In genomic region chr14:75198291-75198933, GRCh38 we compare ENCODE assay signal across 9 cellular contexts. TPM values are rescaled to one million over a fixed set of nuclear protein-coding genes. Genes with fewer than 3 reads are reported as not detected.
DNase-seq lines count a peak whose midpoint lies in the region; ATAC-seq and TF ChIP-seq lines count a peak whose summit lies in the region.
"Had no signal": no experiment of that assay in that cellular context is flagged by ENCODE, and none has a peak within 500 bp of the region (broad histone marks: within the 10 kb centered on the region; RNA-seq: fewer than 3 reads in every experiment).

No MANE protein-coding gene starts in this region.

- no peaks in the 10 kb centered on the region for H3K27me3 ChIP-seq in testis
- H3K27me3 ChIP-seq: brain microvascular endothelial cell had no signal

- TF ChIP-seq CTCF in VCaP (conservative IDR thresholded peaks at IDR 0.05), result no peak
- TF ChIP-seq CTCF in testis (IDR thresholded peaks at IDR 0.05), result no peak
- TF ChIP-seq CTCF in GM10266 (IDR thresholded peaks at IDR 0.05; ENCODE audit: control insufficient read depth, insufficient read depth, low read depth, missing control alignments), result no peak

- H3K27ac Mint-ChIP-seq in activated T-cell treated with anti-CD3 and anti-CD28 coated beads, Interleukin-2, amount 50 U/mL, for 24 hours, result no peak overlapping the region

- intact Hi-C loops in testis (cut with DNase I; ENCODE audit: low total_unique reads), result no loop called here

- H3K27ac ChIP-seq in VCaP (peak overlapping the region; percentile 73; the same call in 1 of the 2 replicates), testis (no peak overlapping the region)
- H3K27ac ChIP-seq: brain microvascular endothelial cell had no signal

- peaks cover 3% of the 10 kb centered on the region for H3K4me1 Mint-ChIP-seq in activated T-cell treated with anti-CD3 and anti-CD28 coated beads, Interleukin-2, amount 50 U/mL, for 24 hours (ENCODE audit: low read depth)

- H3K4me3 Mint-ChIP-seq in activated T-cell treated with anti-CD3 and anti-CD28 coated beads, Interleukin-2, amount 50 U/mL, for 24 hours, result no peak overlapping the region

- H3K27me3 Mint-ChIP-seq in activated T-cell treated with anti-CD3 and anti-CD28 coated beads, Interleukin-2, amount 50 U/mL, for 24 hours, result no peaks in the 10 kb centered on the region

- H3K9me3 Mint-ChIP-seq in activated T-cell treated with anti-CD3 and anti-CD28 coated beads, Interleukin-2, amount 50 U/mL, for 24 hours, result no peaks in the 10 kb centered on the region

- no peak overlapping the region for H3K4me3 ChIP-seq in testis

- TF ChIP-seq POLR2A in testis (IDR thresholded peaks at IDR 0.05), result no peak

- H3K9me3 ChIP-seq in testis, result no peaks in the 10 kb centered on the region

- no peaks in the 10 kb centered on the region for H3K36me3 Mint-ChIP-seq in activated T-cell treated with anti-CD3 and anti-CD28 coated beads, Interleukin-2, amount 50 U/mL, for 24 hours (ENCODE audit: low read depth)

- H3K36me3 ChIP-seq in testis (ENCODE audit: low read depth, missing control alignments), result no peaks in the 10 kb centered on the region
- H3K36me3 ChIP-seq: brain microvascular endothelial cell had no signal

- no peaks in the 10 kb centered on the region for H3K4me1 ChIP-seq in testis

- ATAC-seq in HG03039 (IDR thresholded peaks at IDR 0.05; ENCODE audit: unreplicated experiment), result no peak

- 42 to 52% methylated on average over 11 of the region's 11 CpGs for WGBS in testis, 2 donors

- peak; percentile 50 for DNase-seq in NCI-H2196 (lab: John Stamatoyannopoulos, UW; ENCODE audit: unreplicated experiment)
- DNase-seq in NCI-H2196 treated with DMSO at 0.1 percent for 48 hours (lab: John Stamatoyannopoulos, UW; ENCODE audit: unreplicated experiment), result no peak
- DNase-seq in iris pigment epithelial cell (ENCODE audit: low read depth), result peak; percentile 21
- peak; percentile 23 for DNase-seq in testis
- DNase-seq in GM10266 (ENCODE audit: extremely low spot score), result no peak
- DNase-seq in activated T-cell treated with anti-CD3 and anti-CD28 coated beads, Interleukin-2, amount 50 U/mL, for 24 hours, result no peak

RNA-seq across cellular contexts. Expression of gene TMED10, which starts 22.0 kb away (rescaled TPM):
- total RNA-seq in testis, result 100 to 1,000 TPM; 255 to 334 TPM
- polyA plus RNA-seq in testis (ENCODE audit: insufficient read depth, low read depth, low replicate concordance), result 417 TPM

Comparison
In these comparisons a context has a peak if more than half of its experiments do, and no peak if none do; other contexts are left out.
1. DNase-seq: peak in NCI-H2196 (single experiment), iris pigment epithelial cell (single experiment) and testis (single experiment); none in NCI-H2196 treated with DMSO at 0.1 percent for 48 hours (single experiment), GM10266 (single experiment) and activated T-cell treated with anti-CD3 and anti-CD28 coated beads, Interleukin-2, amount 50 U/mL, for 24 hours (single experiment).